1 cellular context compared by ENCODE assay signal in the genomic region with DNA sequence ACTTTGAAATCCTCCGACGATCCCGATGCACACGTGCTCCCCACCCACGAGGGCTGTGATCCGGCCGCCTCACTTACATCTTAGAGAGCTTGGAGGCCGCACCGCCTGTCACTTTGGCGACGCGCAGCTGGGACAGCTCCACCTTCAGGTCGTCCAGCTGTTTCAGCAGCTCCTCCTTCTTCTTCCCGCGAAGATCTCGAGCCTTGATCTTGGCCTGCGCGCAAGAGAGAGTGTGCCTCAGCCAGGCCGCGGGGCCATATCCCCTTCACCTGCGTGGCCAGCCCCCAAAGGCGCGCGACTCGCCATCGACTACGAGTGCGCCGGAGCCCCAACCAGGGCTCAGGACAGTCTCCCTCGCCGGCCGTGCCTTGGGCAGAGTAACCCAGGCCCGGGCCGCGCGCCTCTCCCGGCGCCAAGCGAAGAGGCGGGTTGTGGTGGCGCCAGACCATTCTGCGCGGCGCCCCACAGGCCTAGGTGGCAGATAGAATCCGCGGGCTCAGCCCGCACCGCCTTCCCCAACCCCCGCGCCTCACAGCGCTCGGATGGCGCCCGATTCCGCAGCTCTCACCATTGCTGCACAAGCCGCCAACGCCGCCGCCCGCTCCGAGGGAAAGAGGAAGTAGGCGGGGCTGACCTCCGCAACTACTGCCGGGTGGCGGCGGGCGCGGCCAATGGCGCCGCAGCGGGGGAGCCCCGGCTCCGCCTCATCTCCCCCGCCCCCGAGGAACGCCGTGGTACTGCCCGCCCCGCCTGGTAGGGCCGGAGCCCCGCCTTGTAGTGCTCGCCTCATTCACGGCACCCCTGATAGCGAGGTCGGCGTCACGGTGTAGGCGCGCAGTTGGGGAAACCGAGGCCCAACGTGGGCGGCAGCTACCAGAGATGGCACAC.
A peak's percentile ranks its signal among the peaks of the same experiment; 100 is the strongest.
TF ChIP-seq lines count a peak whose summit lies in the region.

A gene (plus strand): TSS at position 789 of the 888 bp plus-strand sequence. CDS start 7,161 bp downstream, outside the sequence.
A gene (minus strand): TSS at position 616 of the 888 bp plus-strand sequence. CDS start 45 bp downstream, at position 571.

TF ChIP-seq in HepG2, 621 proteins besides CTCF, POLR2A, EP300 and RAD21 (continued from another document and continues in another):
- TF ChIP-seq, protein P1, sequence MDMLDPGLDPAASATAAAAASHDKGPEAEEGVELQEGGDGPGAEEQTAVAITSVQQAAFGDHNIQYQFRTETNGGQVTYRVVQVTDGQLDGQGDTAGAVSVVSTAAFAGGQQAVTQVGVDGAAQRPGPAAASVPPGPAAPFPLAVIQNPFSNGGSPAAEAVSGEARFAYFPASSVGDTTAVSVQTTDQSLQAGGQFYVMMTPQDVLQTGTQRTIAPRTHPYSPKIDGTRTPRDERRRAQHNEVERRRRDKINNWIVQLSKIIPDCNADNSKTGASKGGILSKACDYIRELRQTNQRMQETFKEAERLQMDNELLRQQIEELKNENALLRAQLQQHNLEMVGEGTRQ (IDR thresholded peaks at IDR 0.05; ENCODE audit: low read depth, low read length): no peak
- TF ChIP-seq, protein P1 (CRISPR knock-in tag; IDR thresholded peaks at IDR 0.05; ENCODE audit: borderline replicate concordance): no peak; the same call in 1 of the 2 replicates
- no peak for TF ChIP-seq TSC22D2 (CRISPR knock-in tag; IDR thresholded peaks at IDR 0.05; ENCODE audit: borderline replicate concordance)
- peak; percentile 70 for TF ChIP-seq ZMAT3 (CRISPR knock-in tag; conservative IDR thresholded peaks at IDR 0.05)
- no peak for TF ChIP-seq SMARCC2 (IDR thresholded peaks at IDR 0.05)
- TF ChIP-seq WIZ (CRISPR knock-in tag; IDR thresholded peaks at IDR 0.05): peak; percentile 91; the same call in 1 of the 2 replicates
- TF ChIP-seq GPN1 (CRISPR knock-in tag; IDR thresholded peaks at IDR 0.05; ENCODE audit: borderline replicate concordance): no peak
- TF ChIP-seq, protein P2, sequence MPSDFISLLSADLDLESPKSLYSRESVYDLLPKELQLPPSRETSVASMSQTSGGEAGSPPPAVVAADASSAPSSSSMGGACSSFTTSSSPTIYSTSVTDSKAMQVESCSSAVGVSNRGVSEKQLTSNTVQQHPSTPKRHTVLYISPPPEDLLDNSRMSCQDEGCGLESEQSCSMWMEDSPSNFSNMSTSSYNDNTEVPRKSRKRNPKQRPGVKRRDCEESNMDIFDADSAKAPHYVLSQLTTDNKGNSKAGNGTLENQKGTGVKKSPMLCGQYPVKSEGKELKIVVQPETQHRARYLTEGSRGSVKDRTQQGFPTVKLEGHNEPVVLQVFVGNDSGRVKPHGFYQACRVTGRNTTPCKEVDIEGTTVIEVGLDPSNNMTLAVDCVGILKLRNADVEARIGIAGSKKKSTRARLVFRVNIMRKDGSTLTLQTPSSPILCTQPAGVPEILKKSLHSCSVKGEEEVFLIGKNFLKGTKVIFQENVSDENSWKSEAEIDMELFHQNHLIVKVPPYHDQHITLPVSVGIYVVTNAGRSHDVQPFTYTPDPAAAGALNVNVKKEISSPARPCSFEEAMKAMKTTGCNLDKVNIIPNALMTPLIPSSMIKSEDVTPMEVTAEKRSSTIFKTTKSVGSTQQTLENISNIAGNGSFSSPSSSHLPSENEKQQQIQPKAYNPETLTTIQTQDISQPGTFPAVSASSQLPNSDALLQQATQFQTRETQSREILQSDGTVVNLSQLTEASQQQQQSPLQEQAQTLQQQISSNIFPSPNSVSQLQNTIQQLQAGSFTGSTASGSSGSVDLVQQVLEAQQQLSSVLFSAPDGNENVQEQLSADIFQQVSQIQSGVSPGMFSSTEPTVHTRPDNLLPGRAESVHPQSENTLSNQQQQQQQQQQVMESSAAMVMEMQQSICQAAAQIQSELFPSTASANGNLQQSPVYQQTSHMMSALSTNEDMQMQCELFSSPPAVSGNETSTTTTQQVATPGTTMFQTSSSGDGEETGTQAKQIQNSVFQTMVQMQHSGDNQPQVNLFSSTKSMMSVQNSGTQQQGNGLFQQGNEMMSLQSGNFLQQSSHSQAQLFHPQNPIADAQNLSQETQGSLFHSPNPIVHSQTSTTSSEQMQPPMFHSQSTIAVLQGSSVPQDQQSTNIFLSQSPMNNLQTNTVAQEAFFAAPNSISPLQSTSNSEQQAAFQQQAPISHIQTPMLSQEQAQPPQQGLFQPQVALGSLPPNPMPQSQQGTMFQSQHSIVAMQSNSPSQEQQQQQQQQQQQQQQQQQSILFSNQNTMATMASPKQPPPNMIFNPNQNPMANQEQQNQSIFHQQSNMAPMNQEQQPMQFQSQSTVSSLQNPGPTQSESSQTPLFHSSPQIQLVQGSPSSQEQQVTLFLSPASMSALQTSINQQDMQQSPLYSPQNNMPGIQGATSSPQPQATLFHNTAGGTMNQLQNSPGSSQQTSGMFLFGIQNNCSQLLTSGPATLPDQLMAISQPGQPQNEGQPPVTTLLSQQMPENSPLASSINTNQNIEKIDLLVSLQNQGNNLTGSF (CRISPR knock-in tag; IDR thresholded peaks at IDR 0.05): peak; percentile 80; the same call in 1 of the 2 replicates
- TF ChIP-seq, protein P3, sequence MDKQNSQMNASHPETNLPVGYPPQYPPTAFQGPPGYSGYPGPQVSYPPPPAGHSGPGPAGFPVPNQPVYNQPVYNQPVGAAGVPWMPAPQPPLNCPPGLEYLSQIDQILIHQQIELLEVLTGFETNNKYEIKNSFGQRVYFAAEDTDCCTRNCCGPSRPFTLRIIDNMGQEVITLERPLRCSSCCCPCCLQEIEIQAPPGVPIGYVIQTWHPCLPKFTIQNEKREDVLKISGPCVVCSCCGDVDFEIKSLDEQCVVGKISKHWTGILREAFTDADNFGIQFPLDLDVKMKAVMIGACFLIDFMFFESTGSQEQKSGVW (CRISPR knock-in tag; IDR thresholded peaks at IDR 0.05; ENCODE audit: borderline replicate concordance): no peak
- TF ChIP-seq RARG (CRISPR knock-in tag; IDR thresholded peaks at IDR 0.05; ENCODE audit: low read depth): no peak
- TF ChIP-seq ZNF850 (CRISPR knock-in tag; conservative IDR thresholded peaks at IDR 0.05): no peak
- TF ChIP-seq POLR2G (IDR thresholded peaks at IDR 0.05; ENCODE audit: low read depth, low read length): peak; percentile 97
- no peak for TF ChIP-seq ZNF496 (CRISPR knock-in tag; IDR thresholded peaks at IDR 0.05; ENCODE audit: insufficient replicate concordance)
- no peak for TF ChIP-seq ZNF335 (CRISPR knock-in tag; IDR thresholded peaks at IDR 0.05)
- no peak for TF ChIP-seq FOXA1 (IDR thresholded peaks at IDR 0.05)
- 0 out of 2 replicates have a peak, but pooled peaks have one; percentile 1 for TF ChIP-seq FOXA1 (CRISPR knock-in tag; IDR thresholded peaks at IDR 0.05)
- TF ChIP-seq MZF1 (CRISPR knock-in tag; IDR thresholded peaks at IDR 0.05; ENCODE audit: borderline replicate concordance): 0 out of 2 replicates have a peak, but pooled peaks have one; percentile 73
- peak; percentile 65 for TF ChIP-seq AGO1 (IDR thresholded peaks at IDR 0.05; ENCODE audit: low read depth, low read length, poor library complexity, severe bottlenecking)
- peak; percentile 74; the same call in 1 of the 2 replicates for TF ChIP-seq ZNF564 (CRISPR knock-in tag; IDR thresholded peaks at IDR 0.05)
- 0 out of 2 replicates have a peak, but pooled peaks have one; percentile 10 for TF ChIP-seq MIER3 (CRISPR knock-in tag; IDR thresholded peaks at IDR 0.05; ENCODE audit: borderline replicate concordance)
- TF ChIP-seq, protein P4, sequence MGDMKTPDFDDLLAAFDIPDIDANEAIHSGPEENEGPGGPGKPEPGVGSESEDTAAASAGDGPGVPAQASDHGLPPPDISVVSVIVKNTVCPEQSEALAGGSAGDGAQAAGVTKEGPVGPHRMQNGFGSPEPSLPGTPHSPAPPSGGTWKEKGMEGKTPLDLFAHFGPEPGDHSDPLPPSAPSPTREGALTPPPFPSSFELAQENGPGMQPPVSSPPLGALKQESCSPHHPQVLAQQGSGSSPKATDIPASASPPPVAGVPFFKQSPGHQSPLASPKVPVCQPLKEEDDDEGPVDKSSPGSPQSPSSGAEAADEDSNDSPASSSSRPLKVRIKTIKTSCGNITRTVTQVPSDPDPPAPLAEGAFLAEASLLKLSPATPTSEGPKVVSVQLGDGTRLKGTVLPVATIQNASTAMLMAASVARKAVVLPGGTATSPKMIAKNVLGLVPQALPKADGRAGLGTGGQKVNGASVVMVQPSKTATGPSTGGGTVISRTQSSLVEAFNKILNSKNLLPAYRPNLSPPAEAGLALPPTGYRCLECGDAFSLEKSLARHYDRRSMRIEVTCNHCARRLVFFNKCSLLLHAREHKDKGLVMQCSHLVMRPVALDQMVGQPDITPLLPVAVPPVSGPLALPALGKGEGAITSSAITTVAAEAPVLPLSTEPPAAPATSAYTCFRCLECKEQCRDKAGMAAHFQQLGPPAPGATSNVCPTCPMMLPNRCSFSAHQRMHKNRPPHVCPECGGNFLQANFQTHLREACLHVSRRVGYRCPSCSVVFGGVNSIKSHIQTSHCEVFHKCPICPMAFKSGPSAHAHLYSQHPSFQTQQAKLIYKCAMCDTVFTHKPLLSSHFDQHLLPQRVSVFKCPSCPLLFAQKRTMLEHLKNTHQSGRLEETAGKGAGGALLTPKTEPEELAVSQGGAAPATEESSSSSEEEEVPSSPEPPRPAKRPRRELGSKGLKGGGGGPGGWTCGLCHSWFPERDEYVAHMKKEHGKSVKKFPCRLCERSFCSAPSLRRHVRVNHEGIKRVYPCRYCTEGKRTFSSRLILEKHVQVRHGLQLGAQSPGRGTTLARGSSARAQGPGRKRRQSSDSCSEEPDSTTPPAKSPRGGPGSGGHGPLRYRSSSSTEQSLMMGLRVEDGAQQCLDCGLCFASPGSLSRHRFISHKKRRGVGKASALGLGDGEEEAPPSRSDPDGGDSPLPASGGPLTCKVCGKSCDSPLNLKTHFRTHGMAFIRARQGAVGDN (CRISPR knock-in tag; IDR thresholded peaks at IDR 0.05): peak; percentile 93
- no peak for TF ChIP-seq FLYWCH1 (CRISPR knock-in tag; IDR thresholded peaks at IDR 0.05)
- TF ChIP-seq RARA (CRISPR knock-in tag; IDR thresholded peaks at IDR 0.05): no peak; the same call in 1 of the 2 replicates
- peak; percentile 92 for TF ChIP-seq ZNF598 (CRISPR knock-in tag; IDR thresholded peaks at IDR 0.05; ENCODE audit: borderline replicate concordance)
- no peak; the same call in 1 of the 2 replicates for TF ChIP-seq PITX1 (CRISPR knock-in tag; IDR thresholded peaks at IDR 0.05)
- TF ChIP-seq CHD2 (IDR thresholded peaks at IDR 0.05; ENCODE audit: low read depth, low read length): 0 out of 2 replicates have a peak, but pooled peaks have one; percentile 53
- no peak; the same call in 1 of the 2 replicates for TF ChIP-seq PRMT3 (CRISPR knock-in tag; IDR thresholded peaks at IDR 0.05; ENCODE audit: borderline replicate concordance, low read depth)
- peak; percentile 41; the same call in 1 of the 2 replicates for TF ChIP-seq TEAD2 (CRISPR knock-in tag; IDR thresholded peaks at IDR 0.05)
- peak; percentile 92 for TF ChIP-seq DMAP1 (CRISPR knock-in tag; IDR thresholded peaks at IDR 0.05)
- peak; percentile 100 for TF ChIP-seq RBFOX2 (IDR thresholded peaks at IDR 0.05; ENCODE audit: low read depth, low read length)
- peak; percentile 60; the same call in 1 of the 2 replicates for TF ChIP-seq ZSCAN29 (CRISPR knock-in tag; conservative IDR thresholded peaks at IDR 0.05)
- TF ChIP-seq MXD4 (CRISPR knock-in tag; IDR thresholded peaks at IDR 0.05): peak; percentile 53
- peak; percentile 61; the same call in 1 of the 2 replicates for TF ChIP-seq NR1H2 (CRISPR knock-in tag; IDR thresholded peaks at IDR 0.05; ENCODE audit: borderline replicate concordance, low read depth)
- no peak for TF ChIP-seq SRSF4 (IDR thresholded peaks at IDR 0.05; ENCODE audit: low read depth, low read length, poor library complexity, severe bottlenecking)
- TF ChIP-seq, protein P5, sequence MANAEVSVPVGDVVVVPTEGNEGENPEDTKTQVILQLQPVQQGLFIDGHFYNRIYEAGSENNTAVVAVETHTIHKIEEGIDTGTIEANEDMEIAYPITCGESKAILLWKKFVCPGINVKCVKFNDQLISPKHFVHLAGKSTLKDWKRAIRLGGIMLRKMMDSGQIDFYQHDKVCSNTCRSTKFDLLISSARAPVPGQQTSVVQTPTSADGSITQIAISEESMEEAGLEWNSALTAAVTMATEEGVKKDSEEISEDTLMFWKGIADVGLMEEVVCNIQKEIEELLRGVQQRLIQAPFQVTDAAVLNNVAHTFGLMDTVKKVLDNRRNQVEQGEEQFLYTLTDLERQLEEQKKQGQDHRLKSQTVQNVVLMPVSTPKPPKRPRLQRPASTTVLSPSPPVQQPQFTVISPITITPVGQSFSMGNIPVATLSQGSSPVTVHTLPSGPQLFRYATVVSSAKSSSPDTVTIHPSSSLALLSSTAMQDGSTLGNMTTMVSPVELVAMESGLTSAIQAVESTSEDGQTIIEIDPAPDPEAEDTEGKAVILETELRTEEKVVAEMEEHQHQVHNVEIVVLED (CRISPR knock-in tag; IDR thresholded peaks at IDR 0.05; ENCODE audit: borderline replicate concordance): peak; percentile 85
- peak; percentile 62; the same call in 1 of the 2 replicates for TF ChIP-seq DNMT1 (CRISPR knock-in tag; IDR thresholded peaks at IDR 0.05)
- peak; percentile 62; the same call in 1 of the 2 replicates for TF ChIP-seq MED1 (CRISPR knock-in tag; IDR thresholded peaks at IDR 0.05)
- TF ChIP-seq ZZZ3 (CRISPR knock-in tag; IDR thresholded peaks at IDR 0.05; ENCODE audit: borderline replicate concordance): peak; percentile 93; the same call in 1 of the 2 replicates
- TF ChIP-seq AKAP8 (CRISPR knock-in tag; IDR thresholded peaks at IDR 0.05): peak; percentile 63; the same call in 1 of the 2 replicates
- no peak for TF ChIP-seq MTA3 (CRISPR knock-in tag; IDR thresholded peaks at IDR 0.05)
- TF ChIP-seq SP140L (CRISPR knock-in tag; IDR thresholded peaks at IDR 0.05; ENCODE audit: borderline replicate concordance): no peak
- peak; percentile 43; the same call in 1 of the 2 replicates for TF ChIP-seq ZNF160 (CRISPR knock-in tag; IDR thresholded peaks at IDR 0.05)
- TF ChIP-seq, protein P6, sequence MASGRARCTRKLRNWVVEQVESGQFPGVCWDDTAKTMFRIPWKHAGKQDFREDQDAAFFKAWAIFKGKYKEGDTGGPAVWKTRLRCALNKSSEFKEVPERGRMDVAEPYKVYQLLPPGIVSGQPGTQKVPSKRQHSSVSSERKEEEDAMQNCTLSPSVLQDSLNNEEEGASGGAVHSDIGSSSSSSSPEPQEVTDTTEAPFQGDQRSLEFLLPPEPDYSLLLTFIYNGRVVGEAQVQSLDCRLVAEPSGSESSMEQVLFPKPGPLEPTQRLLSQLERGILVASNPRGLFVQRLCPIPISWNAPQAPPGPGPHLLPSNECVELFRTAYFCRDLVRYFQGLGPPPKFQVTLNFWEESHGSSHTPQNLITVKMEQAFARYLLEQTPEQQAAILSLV (CRISPR knock-in tag; IDR thresholded peaks at IDR 0.05; ENCODE audit: borderline replicate concordance): peak; percentile 77
- no peak; the same call in 1 of the 2 replicates for TF ChIP-seq ZNF713 (CRISPR knock-in tag; IDR thresholded peaks at IDR 0.05)
- TF ChIP-seq TAF1 (CRISPR knock-in tag; IDR thresholded peaks at IDR 0.05): peak; percentile 100
- TF ChIP-seq ZNF124 (CRISPR knock-in tag; IDR thresholded peaks at IDR 0.05): peak; percentile 49; the same call in 1 of the 2 replicates
- peak; percentile 49; the same call in 1 of the 2 replicates for TF ChIP-seq ZNF569 (CRISPR knock-in tag; IDR thresholded peaks at IDR 0.05; ENCODE audit: borderline replicate concordance)
- peak; percentile 82 for TF ChIP-seq ZNF263 (CRISPR knock-in tag; IDR thresholded peaks at IDR 0.05)
- TF ChIP-seq ZNF790 (CRISPR knock-in tag; IDR thresholded peaks at IDR 0.05; ENCODE audit: borderline replicate concordance): peak; percentile 88
